ENCODE assay signal across 21 cellular contexts in genomic region chr20:48339986-48340884, GRCh38.
A peak's percentile ranks its signal among the peaks of the same experiment; 100 is the strongest.
DNase-seq lines count a peak whose midpoint lies in the region; ATAC-seq, FAIRE-seq and TF ChIP-seq lines count a peak whose summit lies in the region.
"Had no signal": no experiment of that assay in that cellular context is flagged by ENCODE, and none has a peak within 500 bp of the region (broad histone marks: within the 10 kb centered on the region; RNA-seq: fewer than 3 reads in every experiment).

No MANE protein-coding gene starts in this region.

- intact Hi-C loops in activated B cell treated with CpG ODN at 0.5 μM for 24 hours (cut with micrococcal nuclease): loop anchor here (2.0 kb wide), 1 partner anchor 21 kb away; no protein-coding TSS in a partner anchor
- intact Hi-C loops in sigmoid colon (cut with DNase I): loop anchor here (10.0 kb wide), 1 partner anchor 255 kb away; no protein-coding TSS in a partner anchor

- H3K27me3 ChIP-seq in sigmoid colon: no peaks in the 10 kb centered on the region

- peak; percentile 55 for ATAC-seq in GM21723 (IDR thresholded peaks at IDR 0.05; ENCODE audit: unreplicated experiment)
- ATAC-seq in activated B cell treated with CpG ODN at 0.5 μM for 24 hours (ENCODE audit: low read depth): peak; percentile 71
- ATAC-seq in HG02610 (IDR thresholded peaks at IDR 0.05; ENCODE audit: unreplicated experiment): no peak
- ATAC-seq: esophagus mucosa, pancreas had no signal

- TF ChIP-seq POLR2A in GM12892 (IDR thresholded peaks at IDR 0.05; ENCODE audit: low read depth, low read length) (no peak; the same call in 1 of the 2 replicates), sigmoid colon (IDR thresholded peaks at IDR 0.05) (no peak)

- H3K27me3 Mint-ChIP-seq in activated B cell treated with CpG ODN at 0.5 μM for 24 hours: peaks cover 23% of the 10 kb centered on the region

- no peak for DNase-seq in GM12892 (ENCODE audit: insufficient read length)
- DNase-seq in activated B cell treated with CpG ODN at 0.5 μM for 24 hours: no peak
- DNase-seq in sigmoid colon: no peak
- no peak for DNase-seq in cerebellum (ENCODE audit: low spot score)
- no peak for DNase-seq in substantia nigra (lab: John Stamatoyannopoulos, UW)
- DNase-seq: activated CD4-positive, CD25-positive, alpha-beta regulatory T cell treated with anti-CD3 and anti-CD28 coated beads, Interleukin-2, amount 50 U/mL, for 72 hours; activated effector memory CD4-positive, alpha-beta T cell treated with Interleukin-2 at 50 U/mL for 16 hours; AML-193; Caco-2; caudate nucleus; left lung; NCI-H1105 treated with DMSO at 0.1 percent for 48 hours; NCI-H748 treated with DMSO at 0.1 percent for 48 hours; pancreas; SK-N-SH; stimulated activated CD4-positive, alpha-beta T cell treated with anti-CD3 and anti-CD28 coated beads, Interleukin-4, amount 100 ng/mL, for 1 hour; T1000 had no signal

- FAIRE-seq in GM12892 (lab: Jason Lieb, UNC): peak; percentile 62
- FAIRE-seq: H1, pancreas had no signal

- no peak for TF ChIP-seq EP300 in sigmoid colon (IDR thresholded peaks at IDR 0.05)

- H3K4me3 Mint-ChIP-seq in activated B cell treated with CpG ODN at 0.5 μM for 24 hours: peak overlapping the region; percentile 8

- WGBS in sigmoid colon, 2 donors: 64% methylated on average over 17 of the region's 17 CpGs

- H3K4me3 ChIP-seq in sigmoid colon: no peak overlapping the region
- H3K4me3 ChIP-seq: left lung, pancreas had no signal

- H3K36me3 Mint-ChIP-seq in activated B cell treated with CpG ODN at 0.5 μM for 24 hours (ENCODE audit: low read depth): no peaks in the 10 kb centered on the region

- H3K36me3 ChIP-seq in sigmoid colon: no peaks in the 10 kb centered on the region
- H3K36me3 ChIP-seq: left lung, pancreas had no signal

- no peaks in the 10 kb centered on the region for H3K9me3 ChIP-seq in sigmoid colon
- H3K9me3 ChIP-seq: Caco-2, left lung, pancreas, SK-N-SH had no signal

- CTCF ChIA-PET in activated B cell treated with CpG ODN at 0.5 μM for 24 hours (lab: Charles Lee): no interaction called here

- no peak for TF ChIP-seq CTCF in activated B cell treated with CpG ODN at 0.5 μM for 24 hours (IDR thresholded peaks at IDR 0.05)
- TF ChIP-seq CTCF in sigmoid colon (IDR thresholded peaks at IDR 0.05): no peak

- POLR2A ChIA-PET in activated B cell treated with CpG ODN at 0.5 μM for 24 hours (lab: Charles Lee): interaction anchor here (0.5 to 1.2 kb wide), 2 partner anchors 20 to 79 kb away, joined by 4 to 5 read pairs; no protein-coding TSS in a partner anchor

- peaks cover 0 to 37% (median 17%) of the 10 kb centered on the region in 4 donors for H3K4me1 ChIP-seq in sigmoid colon
- H3K4me1 ChIP-seq: left lung, pancreas had no signal

- H3K4me1 Mint-ChIP-seq in activated B cell treated with CpG ODN at 0.5 μM for 24 hours: peaks cover 31% of the 10 kb centered on the region

- H3K27ac ChIP-seq in sigmoid colon (peak overlapping the region; percentile 62 to 85 (median 76)), substantia nigra (ENCODE audit: low read depth, low read length, poor library complexity, severe bottlenecking) (no peak overlapping the region)
- H3K27ac ChIP-seq: left lung, pancreas had no signal

- H3K27ac Mint-ChIP-seq in activated B cell treated with CpG ODN at 0.5 μM for 24 hours: peak overlapping the region; percentile 42

- H3K9me3 Mint-ChIP-seq in activated B cell treated with CpG ODN at 0.5 μM for 24 hours: peaks cover 3% of the 10 kb centered on the region
